In the genomic region with DNA sequence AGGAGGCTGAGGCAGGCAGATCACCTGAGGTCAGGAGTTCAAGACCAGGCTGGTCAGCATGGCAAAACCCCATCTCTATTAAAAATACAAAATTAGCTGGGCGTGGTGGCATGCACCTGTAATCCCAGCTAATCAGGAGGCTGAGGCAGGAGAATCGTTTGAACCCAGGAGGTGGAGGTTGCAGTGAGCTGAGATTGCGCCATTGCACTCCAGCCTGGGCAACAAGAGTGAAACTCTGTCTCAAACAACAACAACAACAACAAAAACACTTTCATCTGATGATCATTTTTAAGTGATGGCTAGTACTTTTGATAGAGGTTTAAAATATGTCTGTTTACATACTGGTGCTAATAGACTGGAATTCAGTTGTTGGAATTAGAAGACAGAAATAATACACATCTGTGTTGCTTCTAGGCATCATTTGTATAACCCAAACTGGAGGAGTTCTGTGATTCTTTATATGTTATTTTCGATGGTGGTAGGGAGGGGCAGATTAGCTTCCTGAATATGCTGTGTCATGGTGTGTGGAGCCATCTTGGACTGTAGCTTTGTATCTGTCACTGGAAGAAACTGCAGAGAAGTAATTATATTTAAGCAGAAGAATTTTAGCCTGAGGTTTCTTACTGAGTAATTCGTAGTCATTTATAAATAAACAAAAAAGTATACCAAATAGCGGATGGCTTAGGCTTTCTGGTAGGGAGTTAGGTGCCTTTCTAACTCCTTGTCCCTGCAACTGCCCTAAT, we compare ENCODE assay signal across 1 cellular context.
TF ChIP-seq lines count a peak whose summit lies in the region.
"Not testable (repeated sequence)": the region's sequence is repeated elsewhere in the genome, so short reads cannot be mapped to it uniquely, and the experiment has no call there.

No MANE protein-coding gene starts in this region.

TF ChIP-seq in K562, 482 proteins besides CTCF, POLR2A, EP300 and RAD21 (continued from another document and continues in another):
- TF ChIP-seq GATAD2B (IDR thresholded peaks at IDR 0.05; ENCODE audit: borderline replicate concordance): peak; percentile 67; the same call in 1 of the 2 replicates
- TF ChIP-seq, protein P1, sequence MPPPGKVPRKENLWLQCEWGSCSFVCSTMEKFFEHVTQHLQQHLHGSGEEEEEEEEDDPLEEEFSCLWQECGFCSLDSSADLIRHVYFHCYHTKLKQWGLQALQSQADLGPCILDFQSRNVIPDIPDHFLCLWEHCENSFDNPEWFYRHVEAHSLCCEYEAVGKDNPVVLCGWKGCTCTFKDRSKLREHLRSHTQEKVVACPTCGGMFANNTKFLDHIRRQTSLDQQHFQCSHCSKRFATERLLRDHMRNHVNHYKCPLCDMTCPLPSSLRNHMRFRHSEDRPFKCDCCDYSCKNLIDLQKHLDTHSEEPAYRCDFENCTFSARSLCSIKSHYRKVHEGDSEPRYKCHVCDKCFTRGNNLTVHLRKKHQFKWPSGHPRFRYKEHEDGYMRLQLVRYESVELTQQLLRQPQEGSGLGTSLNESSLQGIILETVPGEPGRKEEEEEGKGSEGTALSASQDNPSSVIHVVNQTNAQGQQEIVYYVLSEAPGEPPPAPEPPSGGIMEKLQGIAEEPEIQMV (tag; conservative IDR thresholded peaks at IDR 0.05; ENCODE audit: low read depth): peak; percentile 52; the same call in 1 of the 2 replicates
- peak; percentile 24 to 35; a peak in 1 of 4 replicates for TF ChIP-seq KDM1A (IDR thresholded peaks at IDR 0.05)
- TF ChIP-seq, protein P2, sequence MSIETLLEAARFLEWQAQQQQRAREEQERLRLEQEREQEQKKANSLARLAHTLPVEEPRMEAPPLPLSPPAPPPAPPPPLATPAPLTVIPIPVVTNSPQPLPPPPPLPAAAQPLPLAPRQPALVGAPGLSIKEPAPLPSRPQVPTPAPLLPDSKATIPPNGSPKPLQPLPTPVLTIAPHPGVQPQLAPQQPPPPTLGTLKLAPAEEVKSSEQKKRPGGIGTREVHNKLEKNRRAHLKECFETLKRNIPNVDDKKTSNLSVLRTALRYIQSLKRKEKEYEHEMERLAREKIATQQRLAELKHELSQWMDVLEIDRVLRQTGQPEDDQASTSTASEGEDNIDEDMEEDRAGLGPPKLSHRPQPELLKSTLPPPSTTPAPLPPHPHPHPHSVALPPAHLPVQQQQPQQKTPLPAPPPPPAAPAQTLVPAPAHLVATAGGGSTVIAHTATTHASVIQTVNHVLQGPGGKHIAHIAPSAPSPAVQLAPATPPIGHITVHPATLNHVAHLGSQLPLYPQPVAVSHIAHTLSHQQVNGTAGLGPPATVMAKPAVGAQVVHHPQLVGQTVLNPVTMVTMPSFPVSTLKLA (conservative IDR thresholded peaks at IDR 0.05): peak in 1 of 2 experiments; percentile 39; a peak in 2 of 4 replicates
- TF ChIP-seq BACH1 (tag; IDR thresholded peaks at IDR 0.05): peak; percentile 97
- TF ChIP-seq, protein P3, sequence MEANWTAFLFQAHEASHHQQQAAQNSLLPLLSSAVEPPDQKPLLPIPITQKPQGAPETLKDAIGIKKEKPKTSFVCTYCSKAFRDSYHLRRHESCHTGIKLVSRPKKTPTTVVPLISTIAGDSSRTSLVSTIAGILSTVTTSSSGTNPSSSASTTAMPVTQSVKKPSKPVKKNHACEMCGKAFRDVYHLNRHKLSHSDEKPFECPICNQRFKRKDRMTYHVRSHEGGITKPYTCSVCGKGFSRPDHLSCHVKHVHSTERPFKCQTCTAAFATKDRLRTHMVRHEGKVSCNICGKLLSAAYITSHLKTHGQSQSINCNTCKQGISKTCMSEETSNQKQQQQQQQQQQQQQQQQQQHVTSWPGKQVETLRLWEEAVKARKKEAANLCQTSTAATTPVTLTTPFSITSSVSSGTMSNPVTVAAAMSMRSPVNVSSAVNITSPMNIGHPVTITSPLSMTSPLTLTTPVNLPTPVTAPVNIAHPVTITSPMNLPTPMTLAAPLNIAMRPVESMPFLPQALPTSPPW (CRISPR knock-in tag; IDR thresholded peaks at IDR 0.05): peak; percentile 74
- peak in 1 of 2 experiments; percentile 51; a peak in 3 of 4 replicates for TF ChIP-seq FOXK2 (conservative IDR thresholded peaks at IDR 0.05 in 1 of 2, IDR thresholded peaks at IDR 0.05 in 1 of 2; ENCODE audit: low read depth in 2 of 2)
- peak; percentile 50; the same call in 1 of the 2 replicates for TF ChIP-seq KAT7 (CRISPR knock-in tag; IDR thresholded peaks at IDR 0.05; ENCODE audit: borderline replicate concordance)
- TF ChIP-seq CBFA2T3 (IDR thresholded peaks at IDR 0.05): peak; percentile 29; the same call in 1 of the 2 replicates
- TF ChIP-seq ZNF316 (IDR thresholded peaks at IDR 0.05): peak; percentile 99
- TF ChIP-seq DMBX1 (CRISPR knock-in tag; IDR thresholded peaks at IDR 0.05; ENCODE audit: borderline replicate concordance): peak; percentile 22; the same call in 1 of the 2 replicates
- TF ChIP-seq C11orf30 (IDR thresholded peaks at IDR 0.05; ENCODE audit: low read depth): peak; percentile 97
- peak; percentile 84; the same call in 1 of the 2 replicates for TF ChIP-seq DPF2 (IDR thresholded peaks at IDR 0.05)
- not testable (repeated sequence) for TF ChIP-seq NR2C1 (IDR thresholded peaks at IDR 0.05); FOXM1 (CRISPR knock-in tag; IDR thresholded peaks at IDR 0.05; ENCODE audit: low read depth)
- TF ChIP-seq NR2C1 (tag; IDR thresholded peaks at IDR 0.05): peak; percentile 48; the same call in 1 of the 2 replicates
- TF ChIP-seq ZNF584 (CRISPR knock-in tag; IDR thresholded peaks at IDR 0.05; ENCODE audit: low read depth): peak; percentile 51
- peak; percentile 52; the same call in 1 of the 2 replicates for TF ChIP-seq CEBPG (CRISPR knock-in tag; IDR thresholded peaks at IDR 0.05)
- TF ChIP-seq CEBPG (tag; conservative IDR thresholded peaks at IDR 0.05 in 1 of 2, IDR thresholded peaks at IDR 0.05 in 1 of 2): peak; percentile 52 to 65; a peak in 2 of 4 replicates
- TF ChIP-seq, protein P4, sequence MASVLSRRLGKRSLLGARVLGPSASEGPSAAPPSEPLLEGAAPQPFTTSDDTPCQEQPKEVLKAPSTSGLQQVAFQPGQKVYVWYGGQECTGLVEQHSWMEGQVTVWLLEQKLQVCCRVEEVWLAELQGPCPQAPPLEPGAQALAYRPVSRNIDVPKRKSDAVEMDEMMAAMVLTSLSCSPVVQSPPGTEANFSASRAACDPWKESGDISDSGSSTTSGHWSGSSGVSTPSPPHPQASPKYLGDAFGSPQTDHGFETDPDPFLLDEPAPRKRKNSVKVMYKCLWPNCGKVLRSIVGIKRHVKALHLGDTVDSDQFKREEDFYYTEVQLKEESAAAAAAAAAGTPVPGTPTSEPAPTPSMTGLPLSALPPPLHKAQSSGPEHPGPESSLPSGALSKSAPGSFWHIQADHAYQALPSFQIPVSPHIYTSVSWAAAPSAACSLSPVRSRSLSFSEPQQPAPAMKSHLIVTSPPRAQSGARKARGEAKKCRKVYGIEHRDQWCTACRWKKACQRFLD (CRISPR knock-in tag; IDR thresholded peaks at IDR 0.05): peak; percentile 32
- TF ChIP-seq POLR2H (tag; IDR thresholded peaks at IDR 0.05; ENCODE audit: low read depth): peak; percentile 30; the same call in 1 of the 2 replicates
- 0 out of 2 replicates have a peak, but pooled peaks have one; percentile 69 for TF ChIP-seq ZNF175 (CRISPR knock-in tag; IDR thresholded peaks at IDR 0.05; ENCODE audit: low read depth)
- TF ChIP-seq PTRF (tag; IDR thresholded peaks at IDR 0.05): peak; percentile 63; the same call in 1 of the 2 replicates
- TF ChIP-seq TEAD1 (CRISPR knock-in tag; IDR thresholded peaks at IDR 0.05): peak in 1 of 2 experiments; percentile 43; a peak in 1 of 4 replicates
- TF ChIP-seq FOXJ2 (tag; IDR thresholded peaks at IDR 0.05): 0 out of 2 replicates have a peak, but pooled peaks have one; percentile 15
- 0 out of 2 replicates have a peak, but pooled peaks have one; percentile 49 for TF ChIP-seq FOXK1 (CRISPR knock-in tag; IDR thresholded peaks at IDR 0.05; ENCODE audit: borderline replicate concordance)
- TF ChIP-seq TAF9B (IDR thresholded peaks at IDR 0.05; ENCODE audit: partially characterized antibody): peak; percentile 20
- peak; percentile 99 for TF ChIP-seq NFE2L1 (tag; IDR thresholded peaks at IDR 0.05; ENCODE audit: borderline replicate concordance, low read depth)
- TF ChIP-seq ARID1B (IDR thresholded peaks at IDR 0.05): peak; percentile 66
- TF ChIP-seq, protein P5, sequence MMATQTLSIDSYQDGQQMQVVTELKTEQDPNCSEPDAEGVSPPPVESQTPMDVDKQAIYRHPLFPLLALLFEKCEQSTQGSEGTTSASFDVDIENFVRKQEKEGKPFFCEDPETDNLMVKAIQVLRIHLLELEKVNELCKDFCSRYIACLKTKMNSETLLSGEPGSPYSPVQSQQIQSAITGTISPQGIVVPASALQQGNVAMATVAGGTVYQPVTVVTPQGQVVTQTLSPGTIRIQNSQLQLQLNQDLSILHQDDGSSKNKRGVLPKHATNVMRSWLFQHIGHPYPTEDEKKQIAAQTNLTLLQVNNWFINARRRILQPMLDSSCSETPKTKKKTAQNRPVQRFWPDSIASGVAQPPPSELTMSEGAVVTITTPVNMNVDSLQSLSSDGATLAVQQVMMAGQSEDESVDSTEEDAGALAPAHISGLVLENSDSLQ (IDR thresholded peaks at IDR 0.05): peak; percentile 56
- peak; percentile 86 for TF ChIP-seq CEBPB (tag; IDR thresholded peaks at IDR 0.05)
- 0 out of 2 replicates have a peak, but pooled peaks have one; percentile 48 for TF ChIP-seq HDAC8 (tag; IDR thresholded peaks at IDR 0.05)
- TF ChIP-seq, protein P6, sequence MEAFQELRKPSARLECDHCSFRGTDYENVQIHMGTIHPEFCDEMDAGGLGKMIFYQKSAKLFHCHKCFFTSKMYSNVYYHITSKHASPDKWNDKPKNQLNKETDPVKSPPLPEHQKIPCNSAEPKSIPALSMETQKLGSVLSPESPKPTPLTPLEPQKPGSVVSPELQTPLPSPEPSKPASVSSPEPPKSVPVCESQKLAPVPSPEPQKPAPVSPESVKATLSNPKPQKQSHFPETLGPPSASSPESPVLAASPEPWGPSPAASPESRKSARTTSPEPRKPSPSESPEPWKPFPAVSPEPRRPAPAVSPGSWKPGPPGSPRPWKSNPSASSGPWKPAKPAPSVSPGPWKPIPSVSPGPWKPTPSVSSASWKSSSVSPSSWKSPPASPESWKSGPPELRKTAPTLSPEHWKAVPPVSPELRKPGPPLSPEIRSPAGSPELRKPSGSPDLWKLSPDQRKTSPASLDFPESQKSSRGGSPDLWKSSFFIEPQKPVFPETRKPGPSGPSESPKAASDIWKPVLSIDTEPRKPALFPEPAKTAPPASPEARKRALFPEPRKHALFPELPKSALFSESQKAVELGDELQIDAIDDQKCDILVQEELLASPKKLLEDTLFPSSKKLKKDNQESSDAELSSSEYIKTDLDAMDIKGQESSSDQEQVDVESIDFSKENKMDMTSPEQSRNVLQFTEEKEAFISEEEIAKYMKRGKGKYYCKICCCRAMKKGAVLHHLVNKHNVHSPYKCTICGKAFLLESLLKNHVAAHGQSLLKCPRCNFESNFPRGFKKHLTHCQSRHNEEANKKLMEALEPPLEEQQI (IDR thresholded peaks at IDR 0.05): peak; percentile 47; the same call in 1 of the 2 replicates
- TF ChIP-seq ADNP (tag; IDR thresholded peaks at IDR 0.05): peak; percentile 70; the same call in 1 of the 2 replicates
- 0 out of 2 replicates have a peak, but pooled peaks have one; percentile 0 for TF ChIP-seq PTTG1 (tag; IDR thresholded peaks at IDR 0.05; ENCODE audit: low read depth)
- TF ChIP-seq MAFK (IDR thresholded peaks at IDR 0.05; ENCODE audit: low read length): peak; percentile 95
- peak in 1 of 2 experiments; percentile 49; a peak in 1 of 4 replicates for TF ChIP-seq CSDE1 (IDR thresholded peaks at IDR 0.05)
- TF ChIP-seq, protein P7, sequence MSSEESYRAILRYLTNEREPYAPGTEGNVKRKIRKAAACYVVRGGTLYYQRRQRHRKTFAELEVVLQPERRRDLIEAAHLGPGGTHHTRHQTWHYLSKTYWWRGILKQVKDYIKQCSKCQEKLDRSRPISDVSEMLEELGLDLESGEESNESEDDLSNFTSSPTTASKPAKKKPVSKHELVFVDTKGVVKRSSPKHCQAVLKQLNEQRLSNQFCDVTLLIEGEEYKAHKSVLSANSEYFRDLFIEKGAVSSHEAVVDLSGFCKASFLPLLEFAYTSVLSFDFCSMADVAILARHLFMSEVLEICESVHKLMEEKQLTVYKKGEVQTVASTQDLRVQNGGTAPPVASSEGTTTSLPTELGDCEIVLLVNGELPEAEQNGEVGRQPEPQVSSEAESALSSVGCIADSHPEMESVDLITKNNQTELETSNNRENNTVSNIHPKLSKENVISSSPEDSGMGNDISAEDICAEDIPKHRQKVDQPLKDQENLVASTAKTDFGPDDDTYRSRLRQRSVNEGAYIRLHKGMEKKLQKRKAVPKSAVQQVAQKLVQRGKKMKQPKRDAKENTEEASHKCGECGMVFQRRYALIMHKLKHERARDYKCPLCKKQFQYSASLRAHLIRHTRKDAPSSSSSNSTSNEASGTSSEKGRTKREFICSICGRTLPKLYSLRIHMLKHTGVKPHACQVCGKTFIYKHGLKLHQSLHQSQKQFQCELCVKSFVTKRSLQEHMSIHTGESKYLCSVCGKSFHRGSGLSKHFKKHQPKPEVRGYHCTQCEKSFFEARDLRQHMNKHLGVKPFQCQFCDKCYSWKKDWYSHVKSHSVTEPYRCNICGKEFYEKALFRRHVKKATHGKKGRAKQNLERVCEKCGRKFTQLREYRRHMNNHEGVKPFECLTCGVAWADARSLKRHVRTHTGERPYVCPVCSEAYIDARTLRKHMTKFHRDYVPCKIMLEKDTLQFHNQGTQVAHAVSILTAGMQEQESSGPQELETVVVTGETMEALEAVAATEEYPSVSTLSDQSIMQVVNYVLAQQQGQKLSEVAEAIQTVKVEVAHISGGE (CRISPR knock-in tag; IDR thresholded peaks at IDR 0.05): peak in 1 of 3 experiments; percentile 62; a peak in 2 of 6 replicates
- peak; percentile 100 for TF ChIP-seq MAFG (tag; conservative IDR thresholded peaks at IDR 0.05)
- TF ChIP-seq FOSL1 (tag; conservative IDR thresholded peaks at IDR 0.05): 0 out of 2 replicates have a peak, but pooled peaks have one; percentile 7
- TF ChIP-seq, protein P8, sequence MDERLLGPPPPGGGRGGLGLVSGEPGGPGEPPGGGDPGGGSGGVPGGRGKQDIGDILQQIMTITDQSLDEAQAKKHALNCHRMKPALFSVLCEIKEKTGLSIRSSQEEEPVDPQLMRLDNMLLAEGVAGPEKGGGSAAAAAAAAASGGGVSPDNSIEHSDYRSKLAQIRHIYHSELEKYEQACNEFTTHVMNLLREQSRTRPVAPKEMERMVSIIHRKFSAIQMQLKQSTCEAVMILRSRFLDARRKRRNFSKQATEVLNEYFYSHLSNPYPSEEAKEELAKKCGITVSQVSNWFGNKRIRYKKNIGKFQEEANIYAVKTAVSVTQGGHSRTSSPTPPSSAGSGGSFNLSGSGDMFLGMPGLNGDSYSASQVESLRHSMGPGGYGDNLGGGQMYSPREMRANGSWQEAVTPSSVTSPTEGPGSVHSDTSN (CRISPR knock-in tag; IDR thresholded peaks at IDR 0.05; ENCODE audit: low read depth): not testable (repeated sequence)
- TF ChIP-seq, protein P8 (tag; conservative IDR thresholded peaks at IDR 0.05; ENCODE audit: low read depth): 0 out of 2 replicates have a peak, but pooled peaks have one; percentile 40
- TF ChIP-seq LEF1 (IDR thresholded peaks at IDR 0.05): 0 out of 2 replicates have a peak, but pooled peaks have one; percentile 17
- TF ChIP-seq EP400 (IDR thresholded peaks at IDR 0.05): peak; percentile 63
- TF ChIP-seq FOXM1 (IDR thresholded peaks at IDR 0.05; ENCODE audit: low read depth): 0 out of 2 replicates have a peak, but pooled peaks have one; percentile 12
